26 cellular contexts compared by ENCODE assay signal in genomic region chr17:77299256-77300015, GRCh38.
"Had no signal": no experiment of that assay in that cellular context is flagged by ENCODE, and none has a peak within 500 bp of the region (broad histone marks: within the 10 kb centered on the region; RNA-seq: fewer than 3 reads in every experiment).

No MANE protein-coding gene starts in this region.

- H3K9me3 Mint-ChIP-seq: activated CD4-positive, alpha-beta memory T cell treated with anti-CD3 and anti-CD28 coated beads, Interleukin-2, amount 10 ng/mL, durations not matched to agents 7 days and 5 days; activated naive CD8-positive, alpha-beta T cell treated with anti-CD3 and anti-CD28 coated beads, Interleukin-2, amount 50 U/mL, for 24 hours; activated T-cell treated with anti-CD3 and anti-CD28 coated beads, Interleukin-2, amount 50 U/mL, for 72 hours; dendritic cell treated with granulocyte-macrophage colony-stimulating factor and Interleukin-4, amounts not matched to agents 40 ng/mL and 50 ng/mL, for 4 days; natural killer cell; stimulated activated effector memory CD8-positive, alpha-beta T cell treated with anti-CD3 and anti-CD28 coated beads, Interleukin-12 subunit alpha, Interleukin-12 subunit beta, amount 100 ng/mL, for 72 hours had no signal

- H3K36me3 ChIP-seq: cardiac muscle cell, left lung, ovary, suprapubic skin, tibial nerve had no signal

- H3K27me3 ChIP-seq: cardiac muscle cell, left lung, ovary, stomach, suprapubic skin, tibial nerve had no signal

- H3K4me3 ChIP-seq: cardiac muscle cell, left lung, lung, ovary, stomach, suprapubic skin, tibial nerve had no signal

- FAIRE-seq: endometrium, kidney, urothelium cell line had no signal

- ATAC-seq: activated naive CD8-positive, alpha-beta T cell treated with anti-CD3 and anti-CD28 coated beads, Interleukin-2, amount 50 U/mL, for 24 hours; activated T-cell treated with anti-CD3 and anti-CD28 coated beads, Interleukin-2, amount 50 U/mL, for 72 hours; left lung; natural killer cell; right cardiac atrium; stimulated activated effector memory CD8-positive, alpha-beta T cell treated with anti-CD3 and anti-CD28 coated beads, Interleukin-12 subunit alpha, Interleukin-12 subunit beta, amount 100 ng/mL, for 72 hours had no signal

- H3K27ac ChIP-seq: cardiac muscle cell, left lung, ovary, stomach, suprapubic skin, tibial nerve had no signal

- H3K27me3 Mint-ChIP-seq: activated CD4-positive, alpha-beta memory T cell treated with anti-CD3 and anti-CD28 coated beads, Interleukin-2, amount 10 ng/mL, durations not matched to agents 7 days and 5 days; activated naive CD8-positive, alpha-beta T cell treated with anti-CD3 and anti-CD28 coated beads, Interleukin-2, amount 50 U/mL, for 24 hours; dendritic cell treated with granulocyte-macrophage colony-stimulating factor and Interleukin-4, amounts not matched to agents 40 ng/mL and 50 ng/mL, for 4 days had no signal

- H3K4me3 Mint-ChIP-seq: activated CD4-positive, alpha-beta memory T cell treated with anti-CD3 and anti-CD28 coated beads, Interleukin-2, amount 10 ng/mL, durations not matched to agents 7 days and 5 days; activated naive CD8-positive, alpha-beta T cell treated with anti-CD3 and anti-CD28 coated beads, Interleukin-2, amount 50 U/mL, for 24 hours; activated T-cell treated with anti-CD3 and anti-CD28 coated beads, Interleukin-2, amount 50 U/mL, for 72 hours; dendritic cell treated with granulocyte-macrophage colony-stimulating factor and Interleukin-4, amounts not matched to agents 40 ng/mL and 50 ng/mL, for 4 days; natural killer cell; stimulated activated effector memory CD8-positive, alpha-beta T cell treated with anti-CD3 and anti-CD28 coated beads, Interleukin-12 subunit alpha, Interleukin-12 subunit beta, amount 100 ng/mL, for 72 hours had no signal

- H3K9me3 ChIP-seq: ovary, stomach, suprapubic skin had no signal

- DNase-seq: activated CD4-positive, alpha-beta memory T cell treated with anti-CD3 and anti-CD28 coated beads, Interleukin-2, amount 10 ng/mL, durations not matched to agents 7 days and 5 days; activated CD4-positive, alpha-beta T cell treated with anti-CD3 and anti-CD28 coated beads for 4 hours; activated CD4-positive, CD25-positive, alpha-beta regulatory T cell; activated effector memory CD4-positive, alpha-beta T cell treated with anti-CD3 and anti-CD28 coated beads, Interleukin-2, amount 50 U/mL, for 16 hours; activated naive CD4-positive, alpha-beta T cell treated with anti-CD3 and anti-CD28 coated beads, Interleukin-2, amount 50 U/mL, for 16 hours; activated naive CD8-positive, alpha-beta T cell treated with anti-CD3 and anti-CD28 coated beads, Interleukin-2, amount 50 U/mL, for 24 hours; activated T-cell treated with anti-CD3 and anti-CD28 coated beads, Interleukin-2, amount 50 U/mL, for 72 hours; effector CD4-positive, alpha-beta T cell; erythroblast; foreskin fibroblast; kidney; left lung; natural killer cell; ovary; right cardiac atrium; stimulated activated CD4-positive, alpha-beta T cell treated with anti-CD3 and anti-CD28 coated beads, Interleukin-1b, Interleukin-23, amount 100 ng/mL, for 48 hours; stomach; T-helper 9 cell had no signal

- H3K36me3 Mint-ChIP-seq: natural killer cell; stimulated activated effector memory CD8-positive, alpha-beta T cell treated with anti-CD3 and anti-CD28 coated beads, Interleukin-12 subunit alpha, Interleukin-12 subunit beta, amount 100 ng/mL, for 72 hours had no signal

- H3K4me1 Mint-ChIP-seq: activated CD4-positive, alpha-beta memory T cell treated with anti-CD3 and anti-CD28 coated beads, Interleukin-2, amount 10 ng/mL, durations not matched to agents 7 days and 5 days; activated naive CD8-positive, alpha-beta T cell treated with anti-CD3 and anti-CD28 coated beads, Interleukin-2, amount 50 U/mL, for 24 hours; natural killer cell had no signal

- H3K27ac Mint-ChIP-seq: activated CD4-positive, alpha-beta memory T cell treated with anti-CD3 and anti-CD28 coated beads, Interleukin-2, amount 10 ng/mL, durations not matched to agents 7 days and 5 days; activated naive CD8-positive, alpha-beta T cell treated with anti-CD3 and anti-CD28 coated beads, Interleukin-2, amount 50 U/mL, for 24 hours; activated T-cell treated with anti-CD3 and anti-CD28 coated beads, Interleukin-2, amount 50 U/mL, for 72 hours; natural killer cell; stimulated activated effector memory CD8-positive, alpha-beta T cell treated with anti-CD3 and anti-CD28 coated beads, Interleukin-12 subunit alpha, Interleukin-12 subunit beta, amount 100 ng/mL, for 72 hours had no signal
